In genomic region chr17:64496786-64497564, GRCh38 we compare ENCODE assay signal across 1 cellular context.
A peak's percentile ranks its signal among the peaks of the same experiment; 100 is the strongest.
TF ChIP-seq lines count a peak whose summit lies in the region.

TSS of gene POLG2 (minus strand) at chr17:64497054. CDS start at chr17:64496968, 86 bp downstream.

TF ChIP-seq in H1, 55 proteins besides CTCF, POLR2A, EP300 and RAD21 (continued from another document):
- TF ChIP-seq JUND (IDR thresholded peaks at IDR 0.05; ENCODE audit: low read length) (peak; percentile 7; the same call in 1 of the 2 replicates), TEAD4 (IDR thresholded peaks at IDR 0.05; ENCODE audit: low read depth, low read length) (peak; percentile 55; the same call in 1 of the 2 replicates), CHD2 (IDR thresholded peaks at IDR 0.05; ENCODE audit: low read length) (peak; percentile 59; the same call in 1 of the 2 replicates), SIN3A (conservative IDR thresholded peaks at IDR 0.05 in 1 of 2, IDR thresholded peaks at IDR 0.05 in 1 of 2; ENCODE audit: low read depth in 1 of 2, low read length in 2 of 2) (peak in 1 of 2 experiments; percentile 51; a peak in 2 of 4 replicates), CBX8 (IDR thresholded peaks at IDR 0.05; ENCODE audit: borderline replicate concordance, low read depth, low read length) (no peak), KDM5A (IDR thresholded peaks at IDR 0.05; ENCODE audit: low read length) (no peak), RFX5 (IDR thresholded peaks at IDR 0.05; ENCODE audit: borderline replicate concordance, low read depth, low read length) (no peak), NANOG (IDR thresholded peaks at IDR 0.05; ENCODE audit: insufficient read depth, low read depth, low read length, poor library complexity, severe bottlenecking) (no peak), BRCA1 (IDR thresholded peaks at IDR 0.05; ENCODE audit: low read depth, low read length) (no peak), RBBP5 (IDR thresholded peaks at IDR 0.05; ENCODE audit: borderline replicate concordance, low read depth, low read length) (peak; percentile 77; the same call in 1 of the 2 replicates), TAF7 (optimal IDR thresholded peaks at IDR 0.05; ENCODE audit: borderline replicate concordance, low read depth, low read length) (peak; percentile 30), MAFK (IDR thresholded peaks at IDR 0.05; ENCODE audit: low read depth, low read length) (no peak), ATF2 (IDR thresholded peaks at IDR 0.05; ENCODE audit: low read length) (peak; percentile 85; the same call in 1 of the 2 replicates), ASH2L (IDR thresholded peaks at IDR 0.05; ENCODE audit: low read length) (peak; percentile 64), SAP30 (IDR thresholded peaks at IDR 0.05; ENCODE audit: insufficient read depth, insufficient replicate concordance, low read length) (peak; percentile 28), TBP (IDR thresholded peaks at IDR 0.05; ENCODE audit: low read depth, low read length) (peak; percentile 38; the same call in 1 of the 2 replicates), GTF2F1 (IDR thresholded peaks at IDR 0.05; ENCODE audit: borderline replicate concordance, low read depth, low read length) (0 out of 2 replicates have a peak, but pooled peaks have one; percentile 29), HDAC6 (IDR thresholded peaks at IDR 0.05; ENCODE audit: low read depth, low read length) (no peak), SIX5 (IDR thresholded peaks at IDR 0.05; ENCODE audit: low read depth, low read length) (no peak), YY1 (IDR thresholded peaks at IDR 0.05; ENCODE audit: low read depth, low read length) (peak; percentile 88), POU5F1 (IDR thresholded peaks at IDR 0.05; ENCODE audit: low read depth, low read length) (no peak), SUZ12 (IDR thresholded peaks at IDR 0.05; ENCODE audit: low read length) (no peak), HDAC2 (IDR thresholded peaks at IDR 0.05; ENCODE audit: borderline replicate concordance in 1 of 2, low read depth in 2 of 2, low read length in 2 of 2) (no peak; a peak in 1 of 4 replicates), SP2 (IDR thresholded peaks at IDR 0.05; ENCODE audit: low read length) (no peak), BCL11A (IDR thresholded peaks at IDR 0.05; ENCODE audit: low read depth in 2 of 2, low read length in 2 of 2) (no peak), SP1 (IDR thresholded peaks at IDR 0.05; ENCODE audit: low read depth, low read length) (no peak), USF2 (IDR thresholded peaks at IDR 0.05; ENCODE audit: low read length) (no peak), CHD7 (IDR thresholded peaks at IDR 0.05; ENCODE audit: insufficient replicate concordance, low read length) (no peak), CREB1 (IDR thresholded peaks at IDR 0.05) (peak; percentile 21), CTBP2 (IDR thresholded peaks at IDR 0.05; ENCODE audit: borderline replicate concordance, insufficient read depth, insufficient read length, low read length) (no peak), PHF8 (conservative IDR thresholded peaks at IDR 0.05; ENCODE audit: low read depth, low read length) (peak; percentile 75)
TF ChIP-seq in H1: peak in this region for 20.
